ENCODE assay signal across 8 cellular contexts in the genomic region with DNA sequence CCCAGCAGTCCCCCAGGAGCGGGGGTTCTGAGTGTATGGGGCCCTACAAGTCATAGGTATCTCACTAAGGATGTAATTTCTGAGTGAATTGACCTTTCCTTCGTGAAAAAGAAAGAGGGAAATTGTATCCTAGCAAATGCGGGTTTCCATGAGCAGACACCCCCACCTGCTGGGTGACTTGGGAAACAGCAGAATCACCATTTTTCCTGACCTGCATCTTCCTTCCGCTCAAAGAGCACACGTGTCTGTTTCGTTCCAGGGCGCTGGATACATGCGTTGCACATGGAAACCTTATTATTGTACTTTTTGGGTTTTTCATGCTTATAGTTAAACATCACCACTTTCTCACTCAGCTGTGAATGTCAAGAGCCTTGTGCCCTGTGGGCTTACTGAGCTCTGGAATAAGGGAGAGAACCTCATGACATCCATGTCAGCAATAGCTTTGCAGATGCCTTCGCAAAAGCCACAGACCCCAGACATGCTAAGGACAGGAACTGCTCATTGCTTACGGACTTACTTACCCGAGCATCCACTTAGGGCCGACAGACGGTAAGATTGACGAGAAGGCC.
DNase-seq lines count a peak whose midpoint lies in the region; ATAC-seq, FAIRE-seq and TF ChIP-seq lines count a peak whose summit lies in the region.

No MANE protein-coding gene starts in this region.

- no peaks in the 10 kb centered on the region for H3K9me3 Mint-ChIP-seq in activated CD8-positive, alpha-beta T cell treated with anti-CD3 and anti-CD28 coated beads, Interleukin-2, amount 10 ng/mL, durations not matched to agents 7 days and 5 days (ENCODE audit: insufficient read depth)
- H3K9me3 Mint-ChIP-seq in T-helper 2 cell treated with Interferon-gamma antibody and Interleukin-4, amounts not matched to agents 5 μg/mL and 100 μg/mL, for 36 hours, result no peaks in the 10 kb centered on the region

- 15% methylated on average over 14 of the region's 14 CpGs for WGBS in A549 (ENCODE audit: missing lambda C conversion rate)
- WGBS in prostate gland, result 30% methylated on average over 14 of the region's 14 CpGs

- H3K27ac ChIP-seq in A549, result no peak overlapping the region
- no peak overlapping the region for H3K27ac ChIP-seq in foreskin keratinocyte
- no peak overlapping the region for H3K27ac ChIP-seq in prostate gland

- H3K27me3 ChIP-seq in foreskin keratinocyte (peaks cover 3% of the 10 kb centered on the region), prostate gland (replicated peaks; ENCODE audit: insufficient read depth) (no peaks in the 10 kb centered on the region)

- H3K27me3 Mint-ChIP-seq in activated CD8-positive, alpha-beta T cell treated with anti-CD3 and anti-CD28 coated beads, Interleukin-2, amount 10 ng/mL, durations not matched to agents 7 days and 5 days (ENCODE audit: low read depth), result peaks cover 4% of the 10 kb centered on the region
- peaks cover 2% of the 10 kb centered on the region for H3K27me3 Mint-ChIP-seq in T-helper 2 cell treated with Interferon-gamma antibody and Interleukin-4, amounts not matched to agents 5 μg/mL and 100 μg/mL, for 36 hours (ENCODE audit: low read depth)

- no peak overlapping the region for H3K27ac Mint-ChIP-seq in activated CD8-positive, alpha-beta T cell treated with anti-CD3 and anti-CD28 coated beads, Interleukin-2, amount 10 ng/mL, durations not matched to agents 7 days and 5 days
- H3K27ac Mint-ChIP-seq in T-helper 2 cell treated with Interferon-gamma antibody and Interleukin-4, amounts not matched to agents 5 μg/mL and 100 μg/mL, for 36 hours, result no peak overlapping the region

- intact Hi-C loops in prostate gland (cut with DNase I), result loop anchor here (5.0 kb wide), 2 partner anchors 594 to 834 kb away; partner anchors contain the start of gene SNTG2

- FAIRE-seq in A549 (lab: Jason Lieb, UNC), result peak; percentile 80

- no peak overlapping the region for H3K4me3 Mint-ChIP-seq in activated CD8-positive, alpha-beta T cell treated with anti-CD3 and anti-CD28 coated beads, Interleukin-2, amount 10 ng/mL, durations not matched to agents 7 days and 5 days
- H3K4me3 Mint-ChIP-seq in T-helper 2 cell treated with Interferon-gamma antibody and Interleukin-4, amounts not matched to agents 5 μg/mL and 100 μg/mL, for 36 hours, result no peak overlapping the region

- ATAC-seq in A549, result peak; percentile 57 to 63; a peak in 5 of 6 replicates
- ATAC-seq in activated CD8-positive, alpha-beta T cell treated with anti-CD3 and anti-CD28 coated beads, Interleukin-2, amount 10 ng/mL, durations not matched to agents 7 days and 5 days, result no peak
- ATAC-seq in foreskin keratinocyte, result peak; percentile 46
- ATAC-seq in GM21737 (IDR thresholded peaks at IDR 0.05; ENCODE audit: unreplicated experiment), result no peak

- H3K9me3 ChIP-seq in A549 (no peaks in the 10 kb centered on the region), prostate gland (no peaks in the 10 kb centered on the region)

- H3K4me1 ChIP-seq in A549, result no peaks in the 10 kb centered on the region
- no peaks in the 10 kb centered on the region for H3K4me1 ChIP-seq in foreskin keratinocyte
- H3K4me1 ChIP-seq in prostate gland (replicated peaks), result no peaks in the 10 kb centered on the region

- H3K36me3 Mint-ChIP-seq in activated CD8-positive, alpha-beta T cell treated with anti-CD3 and anti-CD28 coated beads, Interleukin-2, amount 10 ng/mL, durations not matched to agents 7 days and 5 days (ENCODE audit: low read depth), result no peaks in the 10 kb centered on the region
- H3K36me3 Mint-ChIP-seq in T-helper 2 cell treated with Interferon-gamma antibody and Interleukin-4, amounts not matched to agents 5 μg/mL and 100 μg/mL, for 36 hours (ENCODE audit: low read depth), result no peaks in the 10 kb centered on the region

- H3K4me1 Mint-ChIP-seq in activated CD8-positive, alpha-beta T cell treated with anti-CD3 and anti-CD28 coated beads, Interleukin-2, amount 10 ng/mL, durations not matched to agents 7 days and 5 days (ENCODE audit: low read depth), result peaks cover 13% of the 10 kb centered on the region
- peaks cover 7% of the 10 kb centered on the region for H3K4me1 Mint-ChIP-seq in T-helper 2 cell treated with Interferon-gamma antibody and Interleukin-4, amounts not matched to agents 5 μg/mL and 100 μg/mL, for 36 hours (ENCODE audit: low read depth)

- peak overlapping the region; percentile 21 for H3K4me2 ChIP-seq in A549

- no peak for TF ChIP-seq EP300 in A549 (IDR thresholded peaks at IDR 0.05)

- no peak for TF ChIP-seq POLR2A in A549 (IDR thresholded peaks at IDR 0.05; ENCODE audit: low read length)
- TF ChIP-seq POLR2A in prostate gland (IDR thresholded peaks at IDR 0.05), result no peak

- H3K4me3 ChIP-seq in A549 (no peak overlapping the region), prostate gland (no peak overlapping the region)

- DNase-seq in A549 (ENCODE audit: low read depth in 1 of 2, low spot score in 1 of 2) (peak; percentile 62 to 69), GM04504 (ENCODE audit: low read depth) (peak; percentile 28), NCI-H2107 (lab: John Stamatoyannopoulos, UW) (peak; percentile 58), foreskin keratinocyte (peak in 1 of 2 donors; percentile 44), prostate gland (ENCODE audit: low spot score) (no peak)
- peak; percentile 44 for DNase-seq in activated CD8-positive, alpha-beta T cell treated with anti-CD3 and anti-CD28 coated beads, Interleukin-2, amount 10 ng/mL, durations not matched to agents 7 days and 5 days
- DNase-seq in T-helper 2 cell treated with Interferon-gamma antibody and Interleukin-4, amounts not matched to agents 5 μg/mL and 100 μg/mL, for 36 hours (ENCODE audit: low spot score), result no peak

- POLR2A ChIA-PET in A549 (lab: Yijun Ruan, JAX), result no interaction called here
- POLR2A ChIA-PET in activated CD8-positive, alpha-beta T cell treated with anti-CD3 and anti-CD28 coated beads, Interleukin-2, amount 10 ng/mL, durations not matched to agents 7 days and 5 days (lab: Charles Lee), result interaction anchor here (0.6 kb wide), 1 partner anchor 453 kb away, joined by 3 read pairs; no protein-coding TSS in a partner anchor

- TF ChIP-seq CTCF in A549 (IDR thresholded peaks at IDR 0.05) (peak; percentile 90), foreskin keratinocyte (conservative IDR thresholded peaks at IDR 0.05) (peak; percentile 93), prostate gland (IDR thresholded peaks at IDR 0.05) (peak in 3 of 4 experiments; percentile 71 to 81 (median 79))

- CTCF ChIA-PET in A549 (lab: Yijun Ruan, JAX), result interaction anchor here (0.7 to 3.5 kb wide), 18 partner anchors 8 to 836 kb away, joined by 3 to 19 read pairs (median 4); no protein-coding TSS in a partner anchor
- CTCF ChIA-PET in activated CD8-positive, alpha-beta T cell treated with anti-CD3 and anti-CD28 coated beads, Interleukin-2, amount 10 ng/mL, durations not matched to agents 7 days and 5 days (lab: Charles Lee), result interaction anchor here (0.6 to 0.8 kb wide), 4 partner anchors 112 to 839 kb away, joined by 3 to 5 read pairs (median 3); no protein-coding TSS in a partner anchor

- no peaks in the 10 kb centered on the region for H3K36me3 ChIP-seq in prostate gland

- TF ChIP-seq RAD21 in A549 (conservative IDR thresholded peaks at IDR 0.05 in 1 of 2, IDR thresholded peaks at IDR 0.05 in 1 of 2), result peak; percentile 95 to 98

TF ChIP-seq in A549, 52 proteins besides CTCF, POLR2A, EP300 and RAD21:
- peak; percentile 36 for TF ChIP-seq MAFK (IDR thresholded peaks at IDR 0.05; ENCODE audit: partially characterized antibody)
- TF ChIP-seq SMC3 (IDR thresholded peaks at IDR 0.05), result peak; percentile 86
- no peak for TF ChIP-seq PHF8 (IDR thresholded peaks at IDR 0.05; ENCODE audit: borderline replicate concordance, low read depth)

Comparison
In these comparisons a context has a peak if more than half of its experiments do, and no peak if none do; other contexts are left out.
1. ATAC-seq: peak in A549 (2 of 2) and foreskin keratinocyte (single experiment); none in activated CD8-positive, alpha-beta T cell treated with anti-CD3 and anti-CD28 coated beads, Interleukin-2, amount 10 ng/mL, durations not matched to agents 7 days and 5 days (single experiment) and GM21737 (single experiment).
2. DNase-seq: peak in A549 (2 of 2), GM04504 (single experiment), NCI-H2107 (single experiment) and activated CD8-positive, alpha-beta T cell treated with anti-CD3 and anti-CD28 coated beads, Interleukin-2, amount 10 ng/mL, durations not matched to agents 7 days and 5 days (single experiment); none in prostate gland (single experiment) and T-helper 2 cell treated with Interferon-gamma antibody and Interleukin-4, amounts not matched to agents 5 μg/mL and 100 μg/mL, for 36 hours (single experiment).
3. Peak in every context shown above with its lines, with median percentiles within 50 percentile points of each other: CTCF ChIP-seq.